Comparison of ENCODE assay signal across 1 cellular context in genomic region chr20:34579191-34579661, GRCh38.
TF ChIP-seq lines count a peak whose summit lies in the region.

No MANE protein-coding gene starts in this region.

TF ChIP-seq in GM23338, 12 proteins besides CTCF, POLR2A, EP300 and RAD21 (continued from another document):
- TF ChIP-seq, protein P1, sequence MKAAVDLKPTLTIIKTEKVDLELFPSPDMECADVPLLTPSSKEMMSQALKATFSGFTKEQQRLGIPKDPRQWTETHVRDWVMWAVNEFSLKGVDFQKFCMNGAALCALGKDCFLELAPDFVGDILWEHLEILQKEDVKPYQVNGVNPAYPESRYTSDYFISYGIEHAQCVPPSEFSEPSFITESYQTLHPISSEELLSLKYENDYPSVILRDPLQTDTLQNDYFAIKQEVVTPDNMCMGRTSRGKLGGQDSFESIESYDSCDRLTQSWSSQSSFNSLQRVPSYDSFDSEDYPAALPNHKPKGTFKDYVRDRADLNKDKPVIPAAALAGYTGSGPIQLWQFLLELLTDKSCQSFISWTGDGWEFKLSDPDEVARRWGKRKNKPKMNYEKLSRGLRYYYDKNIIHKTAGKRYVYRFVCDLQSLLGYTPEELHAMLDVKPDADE (IDR thresholded peaks at IDR 0.05), result no peak
- TF ChIP-seq STAT1 (IDR thresholded peaks at IDR 0.05; ENCODE audit: unreplicated experiment), result no peak
- TF ChIP-seq POLR2AphosphoS5 (IDR thresholded peaks at IDR 0.05; ENCODE audit: low read depth), result no peak
TF ChIP-seq in GM23338: peak in this region for 0.
